In the genomic region with DNA sequence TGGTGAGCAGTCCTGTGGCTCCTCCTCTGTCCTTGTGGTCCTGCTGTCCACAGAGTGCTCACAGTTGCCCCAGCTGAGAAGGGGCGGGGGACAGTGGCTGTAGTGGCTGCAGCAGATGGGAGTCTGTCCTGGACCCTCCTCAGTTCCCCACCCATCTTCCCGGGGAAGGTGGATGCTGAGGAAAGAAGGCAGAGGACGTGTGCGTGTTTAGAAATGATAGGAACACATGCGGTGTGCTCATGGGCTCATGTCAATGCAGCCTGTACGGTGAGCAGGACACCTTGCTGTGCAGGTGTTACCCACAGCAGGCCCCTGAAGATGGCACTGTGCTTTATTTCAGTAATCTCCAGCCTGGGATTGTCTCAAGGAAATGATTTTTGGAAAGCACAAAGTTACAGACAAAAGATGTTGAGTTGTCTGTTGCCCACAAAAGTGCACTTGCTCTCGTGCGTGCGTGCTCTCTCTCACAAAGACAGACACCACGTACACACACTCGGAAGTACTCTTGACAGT, we compare ENCODE assay signal across 15 cellular contexts. TPM values are rescaled to one million over a fixed set of nuclear protein-coding genes. Genes with fewer than 3 reads are reported as not detected.
"Had no signal": no experiment of that assay in that cellular context is flagged by ENCODE, and none has a peak within 500 bp of the region (broad histone marks: within the 10 kb centered on the region; RNA-seq: fewer than 3 reads in every experiment).

No MANE protein-coding gene starts in this region.

- H3K27me3 Mint-ChIP-seq: activated T-cell treated with anti-CD3 and anti-CD28 coated beads, Interleukin-2, amount 50 U/mL, for 24 hours had no signal

- H3K4me1 ChIP-seq: left lung, parathyroid adenoma had no signal

- H3K4me3 Mint-ChIP-seq: activated T-cell treated with anti-CD3 and anti-CD28 coated beads, Interleukin-2, amount 50 U/mL, for 24 hours; neural crest cell had no signal

- ATAC-seq: activated naive CD4-positive, alpha-beta T cell treated with anti-CD3 and anti-CD28 coated beads, Interleukin-2, amount 50 U/mL, for 72 hours; left lung had no signal

- DNase-seq: activated CD4-positive, alpha-beta T cell treated with anti-CD3 and anti-CD28 coated beads for 48 hours; activated effector memory CD4-positive, alpha-beta T cell treated with anti-CD3 and anti-CD28 coated beads, Interleukin-2, amount 50 U/mL, for 16 hours; activated T-cell treated with anti-CD3 and anti-CD28 coated beads, Interleukin-2, amount 50 U/mL, for 24 hours; esophagus squamous epithelium; foreskin melanocyte; heart right ventricle; left lung; mesendoderm had no signal

- H3K4me3 ChIP-seq: esophagus squamous epithelium, heart right ventricle, left lung, vagina had no signal

- H3K27me3 ChIP-seq: esophagus squamous epithelium, heart right ventricle, left lung, vagina had no signal

- H3K9me3 Mint-ChIP-seq: activated naive CD4-positive, alpha-beta T cell treated with anti-CD3 and anti-CD28 coated beads, Interleukin-2, amount 50 U/mL, for 72 hours; activated T-cell treated with anti-CD3 and anti-CD28 coated beads, Interleukin-2, amount 50 U/mL, for 24 hours; neural crest cell had no signal

- H3K9me3 ChIP-seq: esophagus squamous epithelium, heart right ventricle, left lung, vagina had no signal

- H3K27ac ChIP-seq: left lung, parathyroid adenoma, vagina had no signal

RNA-seq across cellular contexts. Expression of a gene that starts 49.2 kb away (rescaled TPM):
- total RNA-seq: activated CD8-positive, alpha-beta memory T cell treated with anti-CD3 and anti-CD28 coated beads for 36 hours; bronchial epithelial cell; esophagus squamous epithelium; neural crest cell; SK-MEL-5 had no signal
